7 cellular contexts compared by ENCODE assay signal in genomic region chr10:77925410-77925794, GRCh38. TPM values are rescaled to one million over a fixed set of nuclear protein-coding genes. Genes with fewer than 3 reads are reported as not detected.
DNase-seq lines count a peak whose midpoint lies in the region; ATAC-seq and TF ChIP-seq lines count a peak whose summit lies in the region.

No MANE protein-coding gene starts in this region.

- H3K4me3 ChIP-seq in GM12875 (ENCODE audit: low read depth, low read length) (peak overlapping the region; percentile 79), esophagus (ENCODE audit: low read depth in 1 of 2, low read length in 2 of 2) (peak overlapping the region; percentile 88), muscle layer of duodenum (ENCODE audit: low read depth in 1 of 2, low read length in 2 of 2) (peak overlapping the region; percentile 62 to 89)

- TF ChIP-seq CTCF in GM12875 (IDR thresholded peaks at IDR 0.05; ENCODE audit: borderline replicate concordance, insufficient read depth, low read depth, low read length): no peak
- TF ChIP-seq CTCF in RWPE1 (conservative IDR thresholded peaks at IDR 0.05; ENCODE audit: low read depth): no peak

- H3K36me3 ChIP-seq in esophagus (ENCODE audit: control insufficient read depth in 2 of 2, insufficient read depth in 2 of 2, low read length in 1 of 2): peaks cover 0 to 2% of the 10 kb centered on the region in 2 donors
- no peaks in the 10 kb centered on the region for H3K36me3 ChIP-seq in muscle layer of duodenum (ENCODE audit: control insufficient read depth in 1 of 2, insufficient read depth in 2 of 2, low read length in 2 of 2)

- DNase-seq in RWPE1 (ENCODE audit: low spot score): peak; percentile 56
- DNase-seq in NOMO-1 treated with DMSO at 0.1 percent for 48 hours (lab: John Stamatoyannopoulos, UW; ENCODE audit: unreplicated experiment): no peak
- DNase-seq in activated CD4-positive, alpha-beta T cell treated with anti-CD3 and anti-CD28 coated beads for 4 hours: no peak

- H3K9me3 ChIP-seq in esophagus (ENCODE audit: control insufficient read depth in 2 of 2, insufficient read depth in 1 of 2, low read depth in 1 of 2, low read length in 1 of 2): no peaks in the 10 kb centered on the region
- H3K9me3 ChIP-seq in muscle layer of duodenum (ENCODE audit: control insufficient read depth in 1 of 2, low read length in 2 of 2): no peaks in the 10 kb centered on the region

- POLR2A ChIA-PET in RWPE1 (lab: Yijun Ruan, JAX; ENCODE audit: low non-redundant PET): no interaction called here

- no peaks in the 10 kb centered on the region for H3K27me3 ChIP-seq in esophagus (ENCODE audit: control insufficient read depth in 1 of 2, insufficient read depth in 2 of 2, low read length in 2 of 2)
- no peaks in the 10 kb centered on the region for H3K27me3 ChIP-seq in muscle layer of duodenum (ENCODE audit: low read depth, low read length)

- H3K27ac ChIP-seq in RWPE1 (peak overlapping the region; percentile 90), esophagus (ENCODE audit: low read depth in 2 of 2, low read length in 1 of 2) (peak overlapping the region; percentile 79 to 91), muscle layer of duodenum (ENCODE audit: low read length) (peak overlapping the region; percentile 39)

- CTCF ChIA-PET in RWPE1 (lab: Yijun Ruan, JAX): interaction anchor here (0.6 to 1.9 kb wide), 6 partner anchors 22 to 89 kb away, joined by 3 to 7 read pairs (median 4); no protein-coding TSS in a partner anchor

- ATAC-seq in GM18861 (IDR thresholded peaks at IDR 0.05; ENCODE audit: unreplicated experiment): no peak

- H3K4me1 ChIP-seq in esophagus (ENCODE audit: control insufficient read depth in 2 of 2, insufficient read depth in 2 of 2, low read length in 1 of 2): peaks cover 9 to 14% of the 10 kb centered on the region in 2 donors
- peaks cover 16 to 50% of the 10 kb centered on the region in 2 donors for H3K4me1 ChIP-seq in muscle layer of duodenum (ENCODE audit: control insufficient read depth in 1 of 2, insufficient read depth in 2 of 2, low read length in 2 of 2)

- 10 to 12% methylated on average over 7 of the region's 7 CpGs for WGBS in esophagus, 2 donors

RNA-seq across cellular contexts. Expression of gene DLG5, which starts 1.2 kb away (rescaled TPM):
- polyA plus RNA-seq in esophagus: 10 to 100 TPM; 13.9 to 17.4 TPM

Comparison
In these comparisons a context has a peak if more than half of its experiments do, and no peak if none do; other contexts are left out.
1. H3K27ac ChIP-seq: peak in every context shown above with its lines; median percentile 90 in RWPE1; 85 in esophagus; 39 in muscle layer of duodenum.